Comparison of ENCODE assay signal across 21 cellular contexts in genomic region chr7:190196-190595, GRCh38. TPM values are rescaled to one million over a fixed set of nuclear protein-coding genes. Genes with fewer than 3 reads are reported as not detected.
A peak's percentile ranks its signal among the peaks of the same experiment; 100 is the strongest.
DNase-seq lines count a peak whose midpoint lies in the region; ATAC-seq and TF ChIP-seq lines count a peak whose summit lies in the region.
"Had no signal": no experiment of that assay in that cellular context is flagged by ENCODE, and none has a peak within 500 bp of the region (broad histone marks: within the 10 kb centered on the region; RNA-seq: fewer than 3 reads in every experiment).

No MANE protein-coding gene starts in this region.

- H3K36me3 Mint-ChIP-seq in endodermal cell (ENCODE audit: low read depth) (peaks cover 6% of the 10 kb centered on the region), nephron (ENCODE audit: low read depth) (no peaks in the 10 kb centered on the region)

- H3K4me1 Mint-ChIP-seq in endodermal cell (peaks cover 31% of the 10 kb centered on the region), nephron (peaks cover 49% of the 10 kb centered on the region)

- 83 to 91% methylated on average over 17 to 21 of the region's 21 CpGs for WGBS in endodermal cell (ENCODE audit: insufficient coverage in 1 of 2, insufficient read length in 1 of 2), 2 experiments
- 94% methylated on average over 21 of the region's 21 CpGs for WGBS in thymus

- ATAC-seq in GM21825 (IDR thresholded peaks at IDR 0.05; ENCODE audit: unreplicated experiment) = no peak

- H3K4me3 ChIP-seq in endodermal cell (ENCODE audit: low read length) (no peak overlapping the region), thymus (ENCODE audit: low read length) (no peak overlapping the region)

- H3K27ac ChIP-seq in endodermal cell (ENCODE audit: low read depth, low read length) (no peak overlapping the region), thymus (ENCODE audit: low read depth) (peak overlapping the region; percentile 42)

- H3K27me3 ChIP-seq in endodermal cell (ENCODE audit: control insufficient read depth, insufficient read depth, low read length, poor library complexity, severe bottlenecking) = peaks cover 7% of the 10 kb centered on the region
- peaks cover 50% of the 10 kb centered on the region for H3K27me3 ChIP-seq in thymus (ENCODE audit: control insufficient read depth, insufficient read depth)

- peaks cover 3% of the 10 kb centered on the region for H3K4me1 ChIP-seq in endodermal cell (ENCODE audit: control insufficient read depth, insufficient read depth, low read length)
- no peaks in the 10 kb centered on the region for H3K4me1 ChIP-seq in thymus (ENCODE audit: control insufficient read depth, insufficient read depth, low read length)

- H3K9me3 Mint-ChIP-seq in endodermal cell (no peaks in the 10 kb centered on the region), nephron (no peaks in the 10 kb centered on the region)
- H3K9me3 Mint-ChIP-seq: CD14-positive monocyte, H9 had no signal

- H3K27ac Mint-ChIP-seq in endodermal cell (no peak overlapping the region), nephron (peak overlapping the region; percentile 39 to 98 (median 62))
- H3K27ac Mint-ChIP-seq: H9 had no signal

- H3K4me3 Mint-ChIP-seq in endodermal cell = peak overlapping the region; percentile 70
- H3K4me3 Mint-ChIP-seq in nephron = peak overlapping the region; percentile 40 to 68 (median 65)

- H3K36me3 ChIP-seq in endodermal cell (ENCODE audit: control insufficient read depth, insufficient read depth, low read length) (no peaks in the 10 kb centered on the region), thymus (ENCODE audit: control insufficient read depth, insufficient read depth) (no peaks in the 10 kb centered on the region)

- peaks cover 1% of the 10 kb centered on the region for H3K27me3 Mint-ChIP-seq in endodermal cell (ENCODE audit: insufficient read depth)
- H3K27me3 Mint-ChIP-seq in nephron (ENCODE audit: low read depth) = peaks cover 4% of the 10 kb centered on the region

- DNase-seq in ELF-1 (ENCODE audit: low read depth, low spot score) (peak; percentile 90), endodermal cell (no peak), NCI-H2227 (lab: John Stamatoyannopoulos, UW; ENCODE audit: unreplicated experiment) (no peak)
- DNase-seq in activated effector memory CD4-positive, alpha-beta T cell treated with Interleukin-2 at 50 U/mL for 16 hours = no peak
- no peak for DNase-seq in stimulated activated naive CD4-positive, alpha-beta T cell (lab: John Stamatoyannopoulos, UW)
- DNase-seq: COR-L47, GDM1, H9, MM.1S, NCI-H1092, NCI-H1436 treated with DMSO at 0.1 percent for 48 hours, NCI-H2029, NCI-H2171, NCI-H446, NCI-H69, Right ventricle myocardium superior, SK-N-SH had no signal

- no peak overlapping the region for H3K9ac ChIP-seq in endodermal cell (ENCODE audit: extremely low read depth, low read length, poor library complexity, severe bottlenecking)
- H3K9ac ChIP-seq: SK-N-SH had no signal

- TF ChIP-seq CTCF in endodermal cell (conservative IDR thresholded peaks at IDR 0.05) (no peak), nephron (IDR thresholded peaks at IDR 0.05; ENCODE audit: unreplicated experiment in 3 of 3) (no peak)

- no peaks in the 10 kb centered on the region for H3K9me3 ChIP-seq in endodermal cell (ENCODE audit: control insufficient read depth, low read length)
- H3K9me3 ChIP-seq in thymus (ENCODE audit: control insufficient read depth) = peaks cover 1% of the 10 kb centered on the region
- H3K9me3 ChIP-seq: SK-N-SH had no signal

RNA-seq across cellular contexts. Expression of gene FAM20C, which starts 2.2 kb away (rescaled TPM):
- 10 to 100 TPM; 33.5 to 53.5 TPM for total RNA-seq in endodermal cell
- polyA plus RNA-seq in endodermal cell (2013, experiment 1 of 2) = 19.9 TPM
- polyA plus RNA-seq in endodermal cell (2013, experiment 2 of 2) = 18.4 TPM
- 16.5 TPM for polyA plus RNA-seq in thymus
